Comparison of ENCODE assay signal across 14 cellular contexts in the genomic region with DNA sequence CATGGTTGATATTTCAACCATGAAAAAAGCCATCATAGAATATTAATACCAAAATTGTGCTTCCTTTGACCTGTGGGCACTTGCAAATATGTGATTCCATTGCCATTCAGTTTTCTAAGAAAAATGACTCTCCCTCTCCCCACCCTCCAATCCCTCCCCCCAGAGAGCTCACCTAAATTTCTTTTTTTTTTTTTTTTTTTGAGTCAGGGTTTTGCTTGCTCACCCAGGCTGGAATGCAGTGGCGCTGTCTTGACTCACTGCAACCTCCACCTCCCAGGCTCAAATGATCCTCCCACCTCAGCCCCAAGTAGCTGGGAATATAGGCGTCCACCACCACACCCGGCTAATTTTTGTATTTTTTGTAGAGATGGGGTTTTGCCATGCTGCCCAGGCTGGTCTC. TPM values are rescaled to one million over a fixed set of nuclear protein-coding genes. Genes with fewer than 3 reads are reported as not detected.
DNase-seq lines count a peak whose midpoint lies in the region; ATAC-seq, FAIRE-seq and TF ChIP-seq lines count a peak whose summit lies in the region.
"Had no signal": no experiment of that assay in that cellular context is flagged by ENCODE, and none has a peak within 500 bp of the region (broad histone marks: within the 10 kb centered on the region; RNA-seq: fewer than 3 reads in every experiment).

No MANE protein-coding gene starts in this region.

- peaks cover 4% of the 10 kb centered on the region for H3K4me1 ChIP-seq in mucosa of descending colon (ENCODE audit: low read depth)

- H3K9me3 Mint-ChIP-seq in activated T-helper 2 cell treated with anti-CD3 and anti-CD28 coated beads, Interferon-gamma antibody, Interleukin-2, Interleukin-4, amounts not matched to agents 10 μg/mL and 5 μg/mL and 100 μg/mL, durations not matched to agents 14 hours and 24 hours and 36 hours = no peaks in the 10 kb centered on the region
- H3K9me3 Mint-ChIP-seq: T-cell had no signal

- POLR2A ChIA-PET in GM10248 (lab: Yijun Ruan, JAX) = interaction anchor here (0.7 kb wide), 1 partner anchor 42 kb away, joined by 4 read pairs; no protein-coding TSS in a partner anchor

- H3K9me3 ChIP-seq in SU-DHL-6 (ENCODE audit: insufficient read depth, low read length) (no peaks in the 10 kb centered on the region), mucosa of descending colon (no peaks in the 10 kb centered on the region)
- H3K9me3 ChIP-seq: testis had no signal

- no peaks in the 10 kb centered on the region for H3K27me3 ChIP-seq in SU-DHL-6 (ENCODE audit: low read length)
- H3K27me3 ChIP-seq: testis had no signal

- no peak for FAIRE-seq in H54 (lab: Jason Lieb, UNC)

- H3K27ac Mint-ChIP-seq in activated T-helper 2 cell treated with anti-CD3 and anti-CD28 coated beads, Interferon-gamma antibody, Interleukin-2, Interleukin-4, amounts not matched to agents 10 μg/mL and 5 μg/mL and 100 μg/mL, durations not matched to agents 14 hours and 24 hours and 36 hours = no peak overlapping the region

- no peak for ATAC-seq in HG03097 (IDR thresholded peaks at IDR 0.05; ENCODE audit: low FRiP score, unreplicated experiment)
- no peak for ATAC-seq in mucosa of descending colon
- ATAC-seq: T-cell had no signal

- CTCF ChIA-PET in GM10248 (lab: Yijun Ruan, JAX) = interaction anchor here (1.0 to 3.4 kb wide), 9 partner anchors 9 to 50 kb away, joined by 3 to 16 read pairs (median 4); a partner anchor contains a TSS

- H3K79me2 ChIP-seq in SU-DHL-6 (ENCODE audit: insufficient read depth, low read length) = 0 out of 2 replicates have a peak, but pooled peaks cover 4% of the 10 kb centered on the region

- H3K4me3 Mint-ChIP-seq in activated T-helper 2 cell treated with anti-CD3 and anti-CD28 coated beads, Interferon-gamma antibody, Interleukin-2, Interleukin-4, amounts not matched to agents 10 μg/mL and 5 μg/mL and 100 μg/mL, durations not matched to agents 14 hours and 24 hours and 36 hours (ENCODE audit: low read depth) = no peak overlapping the region

- no peaks in the 10 kb centered on the region for H3F3A ChIP-seq in SU-DHL-6 (ENCODE audit: insufficient read depth)

- H3K4me2 ChIP-seq in SU-DHL-6 (ENCODE audit: low read depth, low read length, poor library complexity, severe bottlenecking) = peak overlapping the region; percentile 39

- TF ChIP-seq POLR2A in H54 (IDR thresholded peaks at IDR 0.05; ENCODE audit: low read depth, low read length) = no peak

- peaks cover 18% of the 10 kb centered on the region for H3K36me3 Mint-ChIP-seq in activated T-helper 2 cell treated with anti-CD3 and anti-CD28 coated beads, Interferon-gamma antibody, Interleukin-2, Interleukin-4, amounts not matched to agents 10 μg/mL and 5 μg/mL and 100 μg/mL, durations not matched to agents 14 hours and 24 hours and 36 hours (ENCODE audit: low read depth)

- H3K36me3 ChIP-seq in SU-DHL-6 (ENCODE audit: low read length) (peaks cover 3% of the 10 kb centered on the region; the same call in 1 of the 2 replicates), mucosa of descending colon (ENCODE audit: low read depth) (no peaks in the 10 kb centered on the region)

- no peak overlapping the region for H2AFZ ChIP-seq in SU-DHL-6 (ENCODE audit: low read depth, low read length, severe bottlenecking)

- no peaks in the 10 kb centered on the region for H3K27me3 Mint-ChIP-seq in activated T-helper 2 cell treated with anti-CD3 and anti-CD28 coated beads, Interferon-gamma antibody, Interleukin-2, Interleukin-4, amounts not matched to agents 10 μg/mL and 5 μg/mL and 100 μg/mL, durations not matched to agents 14 hours and 24 hours and 36 hours (ENCODE audit: low read depth)
- H3K27me3 Mint-ChIP-seq: T-cell had no signal

- TF ChIP-seq CTCF in SU-DHL-6 (IDR thresholded peaks at IDR 0.05; ENCODE audit: insufficient read depth, low read length, poor library complexity, severe bottlenecking) (no peak), fibroblast of villous mesenchyme (IDR thresholded peaks at IDR 0.05; ENCODE audit: insufficient read depth, low read depth, low read length) (no peak), GM10248 (IDR thresholded peaks at IDR 0.05; ENCODE audit: control extremely low read depth, extremely low read depth, low read depth, missing control alignments) (no peak), mucosa of descending colon (IDR thresholded peaks at IDR 0.05) (no peak)

- intact Hi-C loops in activated T-helper 2 cell treated with anti-CD3 and anti-CD28 coated beads, Interferon-gamma antibody, Interleukin-2, Interleukin-4, amounts not matched to agents 10 μg/mL and 5 μg/mL and 100 μg/mL, durations not matched to agents 14 hours and 24 hours and 36 hours (cut with micrococcal nuclease) = loop anchor here (10.0 kb wide), 1 partner anchor 88 kb away; no protein-coding TSS in a partner anchor
- intact Hi-C loops in mucosa of descending colon (cut with DNase I, micrococcal nuclease) = no loop called here

- peaks cover 27% of the 10 kb centered on the region for H3K4me1 Mint-ChIP-seq in activated T-helper 2 cell treated with anti-CD3 and anti-CD28 coated beads, Interferon-gamma antibody, Interleukin-2, Interleukin-4, amounts not matched to agents 10 μg/mL and 5 μg/mL and 100 μg/mL, durations not matched to agents 14 hours and 24 hours and 36 hours (ENCODE audit: low read depth)

- H3K27ac ChIP-seq in SU-DHL-6 (ENCODE audit: low read depth, low read length) = no peak overlapping the region; the same call in 1 of the 2 replicates
- H3K27ac ChIP-seq: testis had no signal

- H4K20me1 ChIP-seq in SU-DHL-6 (ENCODE audit: low read depth, low read length) = no peaks in the 10 kb centered on the region

- no peaks in the 10 kb centered on the region for H3K9me2 ChIP-seq in SU-DHL-6 (replicated peaks; ENCODE audit: insufficient read depth, low read length)

- no peak overlapping the region for H3K4me3 ChIP-seq in SU-DHL-6 (ENCODE audit: insufficient read depth, low read length, poor library complexity, severe bottlenecking)
- no peak overlapping the region for H3K4me3 ChIP-seq in fibroblast of villous mesenchyme (ENCODE audit: low read depth, low read length)
- no peak overlapping the region for H3K4me3 ChIP-seq in mucosa of descending colon
- H3K4me3 ChIP-seq: testis had no signal

- no peak overlapping the region for H3K9ac ChIP-seq in SU-DHL-6 (ENCODE audit: low read length)

- DNase-seq in A172 (ENCODE audit: low spot score) = peak; percentile 52
- peak; percentile 9 for DNase-seq in H54 (ENCODE audit: insufficient read length, low spot score)
- peak; percentile 33 for DNase-seq in fibroblast of villous mesenchyme (ENCODE audit: low read depth)
- no peak for DNase-seq in GM10248 (ENCODE audit: extremely low spot score)
- no peak for DNase-seq in activated T-helper 2 cell treated with anti-CD3 and anti-CD28 coated beads, Interferon-gamma antibody, Interleukin-2, Interleukin-4, amounts not matched to agents 10 μg/mL and 5 μg/mL and 100 μg/mL, durations not matched to agents 14 hours and 24 hours and 36 hours (ENCODE audit: low spot score)
- no peak for DNase-seq in mucosa of descending colon
- DNase-seq: effector CD8-positive, alpha-beta T cell; midbrain; NCI-H146; NK-92 treated with Interleukin-12 subunit alpha and Interleukin-12 subunit beta, amount 100 ng/mL, for 24 hours; T-cell; testis had no signal

RNA-seq across cellular contexts. Expression of a gene that starts 47.0 kb away (rescaled TPM):
- 43.6 and 63.1 TPM in 2 replicates for total RNA-seq in A172 (2014; rRNA removed; shearing (Covaris generic))
- 29.6 and 47.1 TPM in 2 replicates for total RNA-seq in fibroblast of villous mesenchyme
- 24.1 and 25.0 TPM in 2 replicates for total RNA-seq in activated T-helper 2 cell treated with anti-CD3 and anti-CD28 coated beads, Interferon-gamma antibody, Interleukin-2, Interleukin-4, amounts not matched to agents 10 μg/mL and 5 μg/mL and 100 μg/mL, durations not matched to agents 14 hours and 24 hours and 36 hours
- total RNA-seq in mucosa of descending colon = 10 to 100 TPM; 10.8 to 29.7 (median 16.8) TPM

RNA-seq across cellular contexts. Expression of a gene that starts 52.6 kb away (rescaled TPM):
- total RNA-seq in A172 (2014; rRNA removed; shearing (Covaris generic)) = 42.5 and 55.3 TPM in 2 replicates
- total RNA-seq in fibroblast of villous mesenchyme (39.0 and 56.1 TPM in 2 replicates), mucosa of descending colon (10 to 100 TPM; 12.4 to 44.3 (median 16.6) TPM)
- 44.1 and 46.9 TPM in 2 replicates for total RNA-seq in activated T-helper 2 cell treated with anti-CD3 and anti-CD28 coated beads, Interferon-gamma antibody, Interleukin-2, Interleukin-4, amounts not matched to agents 10 μg/mL and 5 μg/mL and 100 μg/mL, durations not matched to agents 14 hours and 24 hours and 36 hours

Comparison
In these comparisons a context has a peak if more than half of its experiments do, and no peak if none do; other contexts are left out.
1. DNase-seq: peak in A172 (single experiment), H54 (single experiment) and fibroblast of villous mesenchyme (single experiment); none in GM10248 (single experiment), activated T-helper 2 cell treated with anti-CD3 and anti-CD28 coated beads, Interferon-gamma antibody, Interleukin-2, Interleukin-4, amounts not matched to agents 10 μg/mL and 5 μg/mL and 100 μg/mL, durations not matched to agents 14 hours and 24 hours and 36 hours (single experiment) and mucosa of descending colon (0 of 3).